1 cellular context compared by ENCODE assay signal in the genomic region with DNA sequence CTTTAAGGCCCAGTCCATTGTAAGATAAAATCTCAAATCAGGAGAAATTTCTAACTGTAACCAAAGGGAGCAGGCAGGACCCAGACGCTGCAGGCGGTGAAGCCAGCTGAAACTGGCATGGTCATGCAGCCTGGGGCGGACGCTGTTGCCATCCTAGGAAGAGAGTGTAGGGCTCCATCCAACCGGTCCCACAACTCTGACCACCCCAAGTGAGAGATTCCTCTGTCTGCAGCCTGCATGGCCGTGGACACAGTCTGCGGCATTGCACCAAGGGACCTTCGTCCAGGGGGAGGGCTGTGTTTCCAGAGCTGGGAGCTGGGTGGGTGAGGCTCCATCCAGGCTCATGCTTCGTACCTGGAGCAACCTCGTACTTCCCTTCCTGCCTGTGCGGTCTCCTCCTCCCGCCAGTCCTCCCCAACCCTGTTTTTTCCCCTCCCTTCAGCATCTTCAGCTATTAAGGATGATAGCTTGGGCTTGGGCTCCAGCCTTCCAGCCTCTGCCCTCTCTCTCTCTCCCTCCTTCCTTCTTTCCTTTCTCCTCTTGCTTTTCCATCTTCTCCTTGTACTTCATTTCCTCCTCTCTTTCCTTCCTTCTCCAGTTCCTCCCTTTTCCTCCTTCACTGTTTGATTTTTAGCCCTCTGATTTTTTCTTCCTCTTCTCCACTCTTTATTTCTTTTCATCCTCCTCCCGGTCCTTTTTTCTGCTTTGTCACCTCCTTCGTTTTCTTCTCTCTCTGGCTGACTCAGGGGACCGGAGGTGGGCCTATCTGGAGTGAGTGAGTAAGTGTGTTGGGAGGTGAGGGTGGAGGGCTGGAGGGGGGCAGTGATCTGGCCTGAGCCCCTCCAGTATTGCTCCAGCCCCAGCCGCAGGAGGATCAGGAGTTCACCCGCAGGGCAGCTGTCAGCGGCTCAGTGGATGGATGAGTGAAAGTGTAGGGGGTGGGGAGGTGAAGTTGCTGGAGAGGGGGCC.
TF ChIP-seq lines count a peak whose summit lies in the region.

No MANE protein-coding gene starts in this region.

TF ChIP-seq in SK-N-SH treated with all-trans-retinoic acid at 6 μM for 48 hours, 23 proteins besides CTCF, POLR2A, EP300 and RAD21 (continued from another document):
- TF ChIP-seq, protein P1, sequence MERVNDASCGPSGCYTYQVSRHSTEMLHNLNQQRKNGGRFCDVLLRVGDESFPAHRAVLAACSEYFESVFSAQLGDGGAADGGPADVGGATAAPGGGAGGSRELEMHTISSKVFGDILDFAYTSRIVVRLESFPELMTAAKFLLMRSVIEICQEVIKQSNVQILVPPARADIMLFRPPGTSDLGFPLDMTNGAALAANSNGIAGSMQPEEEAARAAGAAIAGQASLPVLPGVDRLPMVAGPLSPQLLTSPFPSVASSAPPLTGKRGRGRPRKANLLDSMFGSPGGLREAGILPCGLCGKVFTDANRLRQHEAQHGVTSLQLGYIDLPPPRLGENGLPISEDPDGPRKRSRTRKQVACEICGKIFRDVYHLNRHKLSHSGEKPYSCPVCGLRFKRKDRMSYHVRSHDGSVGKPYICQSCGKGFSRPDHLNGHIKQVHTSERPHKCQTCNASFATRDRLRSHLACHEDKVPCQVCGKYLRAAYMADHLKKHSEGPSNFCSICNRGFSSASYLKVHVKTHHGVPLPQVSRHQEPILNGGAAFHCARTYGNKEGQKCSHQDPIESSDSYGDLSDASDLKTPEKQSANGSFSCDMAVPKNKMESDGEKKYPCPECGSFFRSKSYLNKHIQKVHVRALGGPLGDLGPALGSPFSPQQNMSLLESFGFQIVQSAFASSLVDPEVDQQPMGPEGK (CRISPR knock-in tag; IDR thresholded peaks at IDR 0.05; ENCODE audit: borderline replicate concordance) = peak; percentile 83; the same call in 1 of the 2 replicates
